Comparison of ENCODE assay signal across 11 cellular contexts in genomic region chr2:99881901-99882591, GRCh38.
DNase-seq lines count a peak whose midpoint lies in the region; ATAC-seq and TF ChIP-seq lines count a peak whose summit lies in the region.
"Had no signal": no experiment of that assay in that cellular context is flagged by ENCODE, and none has a peak within 500 bp of the region (broad histone marks: within the 10 kb centered on the region; RNA-seq: fewer than 3 reads in every experiment).

No MANE protein-coding gene starts in this region.

- H3K27ac Mint-ChIP-seq in IgD-negative memory B cell: peak overlapping the region in 2 of 3 donors; percentile 15 to 75

- TF ChIP-seq CTCF in AG04450 (IDR thresholded peaks at IDR 0.05; ENCODE audit: low read depth, low read length) (no peak), WERI-Rb-1 (IDR thresholded peaks at IDR 0.05; ENCODE audit: low read depth, low read length) (no peak)

- H3K36me3 ChIP-seq in WERI-Rb-1: no peaks in the 10 kb centered on the region

- peak overlapping the region in 2 of 4 donors; percentile 33 to 56 for H3K4me3 Mint-ChIP-seq in IgD-negative memory B cell

- peaks cover 6% of the 10 kb centered on the region for H3K36me3 Mint-ChIP-seq in IgD-negative memory B cell

- CTCF ChIA-PET in AG04450 (lab: Charles Lee): interaction anchor here (0.6 to 1.8 kb wide), 3 partner anchors 219 to 378 kb away, joined by 3 to 6 read pairs (median 4); no protein-coding TSS in a partner anchor

- H3K27me3 ChIP-seq in AG04450 (ENCODE audit: control insufficient read depth, insufficient read depth, low read length): no peaks in the 10 kb centered on the region
- H3K27me3 ChIP-seq in WERI-Rb-1 (ENCODE audit: insufficient read depth, low read depth, severe bottlenecking): no peaks in the 10 kb centered on the region

- peak; percentile 76 for DNase-seq in AG04450 (ENCODE audit: low read depth, low spot score)
- DNase-seq in amniotic epithelial cell (ENCODE audit: low read depth): peak; percentile 98
- DNase-seq in left lobe of liver (ENCODE audit: low spot score): no peak
- no peak for DNase-seq in RKO (ENCODE audit: low spot score)
- DNase-seq in WERI-Rb-1: no peak
- DNase-seq in ureter (ENCODE audit: low spot score): no peak
- DNase-seq in cerebellar nuclear complex (lab: John Stamatoyannopoulos, UW): no peak
- DNase-seq: activated effector memory CD4-positive, alpha-beta T cell treated with anti-CD3 and anti-CD28 coated beads, Interleukin-2, amount 50 U/mL, for 16 hours; DND-41; left colon had no signal

- H3K4me3 ChIP-seq in AG04450 (ENCODE audit: low read depth, low read length) (no peak overlapping the region), WERI-Rb-1 (ENCODE audit: low read depth, low read length) (no peak overlapping the region)

- ATAC-seq in left lobe of liver: peak; percentile 15
- ATAC-seq: left colon had no signal

- no peaks in the 10 kb centered on the region for H3K27me3 Mint-ChIP-seq in IgD-negative memory B cell

- H3K9me3 ChIP-seq in AG04450 (ENCODE audit: control insufficient read depth, insufficient read depth, low read length) (no peaks in the 10 kb centered on the region), WERI-Rb-1 (ENCODE audit: severe bottlenecking) (no peaks in the 10 kb centered on the region)

- peaks cover 51 to 63% (median 59%) of the 10 kb centered on the region in 3 donors for H3K4me1 Mint-ChIP-seq in IgD-negative memory B cell

- POLR2A ChIA-PET in AG04450 (lab: Yijun Ruan, JAX): interaction anchor here (0.9 to 1.7 kb wide), 3 partner anchors 45 to 183 kb away, joined by 3 to 5 read pairs (median 4); no protein-coding TSS in a partner anchor

- H3K27ac ChIP-seq in AG04450 (ENCODE audit: low read depth, low read length) (peak overlapping the region; percentile 71), WERI-Rb-1 (no peak overlapping the region)

- no peaks in the 10 kb centered on the region for H3K9me3 Mint-ChIP-seq in IgD-negative memory B cell

Comparison
In these comparisons a context has a peak if more than half of its experiments do, and no peak if none do; other contexts are left out.
1. DNase-seq: peak in AG04450 (single experiment) and amniotic epithelial cell (single experiment); none in left lobe of liver (single experiment), RKO (single experiment), WERI-Rb-1 (single experiment), ureter (single experiment) and cerebellar nuclear complex (0 of 2).